ENCODE assay signal across 8 cellular contexts in genomic region chr17:5973410-5973809, GRCh38.
"Had no signal": no experiment of that assay in that cellular context is flagged by ENCODE, and none has a peak within 500 bp of the region (broad histone marks: within the 10 kb centered on the region; RNA-seq: fewer than 3 reads in every experiment).

No MANE protein-coding gene starts in this region.

- H3K9ac ChIP-seq: GM23248 had no signal

- H3K27ac Mint-ChIP-seq: H9, HFFc6 had no signal

- DNase-seq: GM23248, H9, HCEC 1CT, HFFc6, IMR-90, KG1 had no signal

- H3K4me3 ChIP-seq: GM23248, K562 had no signal

- H2AFZ ChIP-seq: GM23248 had no signal

- ATAC-seq: K562 had no signal

- H3K27ac ChIP-seq: GM23248, HL-60 had no signal

- H3K4me3 Mint-ChIP-seq: H9, HFFc6 had no signal
